25 cellular contexts compared by ENCODE assay signal in genomic region chr5:135697959-135698345, GRCh38.
"Had no signal": no experiment of that assay in that cellular context is flagged by ENCODE, and none has a peak within 500 bp of the region (broad histone marks: within the 10 kb centered on the region; RNA-seq: fewer than 3 reads in every experiment).

No MANE protein-coding gene starts in this region.

- H3K36me3 Mint-ChIP-seq: activated CD4-positive, alpha-beta memory T cell treated with anti-CD3 and anti-CD28 coated beads for 36 hours; activated CD8-positive, alpha-beta memory T cell treated with anti-CD3 and anti-CD28 coated beads, Interleukin-2, amount 10 ng/mL, durations not matched to agents 7 days and 5 days; activated naive CD4-positive, alpha-beta T cell treated with anti-CD3 and anti-CD28 coated beads, Interleukin-2, amount 10 ng/mL, durations not matched to agents 7 days and 5 days; activated naive CD4-positive, alpha-beta T cell treated with anti-CD3 and anti-CD28 coated beads, Interleukin-2, amount 50 U/mL, for 72 hours; activated naive CD8-positive, alpha-beta T cell treated with anti-CD3 and anti-CD28 coated beads, Interleukin-2, amount 10 ng/mL, durations not matched to agents 7 days and 5 days; brain had no signal

- H3K27me3 Mint-ChIP-seq: activated CD4-positive, alpha-beta memory T cell treated with anti-CD3 and anti-CD28 coated beads for 36 hours; activated CD4-positive, alpha-beta T cell treated with anti-CD3 and anti-CD28 coated beads, Interleukin-2, amount 10 ng/mL, durations not matched to agents 24 days and 14 days; activated naive CD4-positive, alpha-beta T cell treated with anti-CD3 and anti-CD28 coated beads, Interleukin-2, amount 10 ng/mL, durations not matched to agents 7 days and 5 days; activated naive CD8-positive, alpha-beta T cell treated with anti-CD3 and anti-CD28 coated beads, Interleukin-2, amount 10 ng/mL, durations not matched to agents 7 days and 5 days had no signal

- H3K4me3 Mint-ChIP-seq: activated CD4-positive, alpha-beta memory T cell treated with anti-CD3 and anti-CD28 coated beads for 36 hours; activated CD4-positive, alpha-beta T cell treated with anti-CD3 and anti-CD28 coated beads for 36 hours; activated CD4-positive, alpha-beta T cell treated with anti-CD3 and anti-CD28 coated beads, Interleukin-2, amount 10 ng/mL, durations not matched to agents 24 days and 14 days; activated CD8-positive, alpha-beta memory T cell treated with anti-CD3 and anti-CD28 coated beads, Interleukin-2, amount 10 ng/mL, durations not matched to agents 7 days and 5 days; activated CD8-positive, alpha-beta T cell treated with anti-CD3 and anti-CD28 coated beads, Interleukin-2, amount 10 ng/mL, durations not matched to agents 7 days and 5 days; activated naive CD4-positive, alpha-beta T cell treated with anti-CD3 and anti-CD28 coated beads, Interleukin-2, amount 10 ng/mL, durations not matched to agents 7 days and 5 days; activated naive CD8-positive, alpha-beta T cell treated with anti-CD3 and anti-CD28 coated beads, Interleukin-2, amount 10 ng/mL, durations not matched to agents 7 days and 5 days; activated T-cell treated with anti-CD3 and anti-CD28 coated beads, Interleukin-2, amount 50 U/mL, for 72 hours; brain had no signal

- H3K9me3 Mint-ChIP-seq: activated CD4-positive, alpha-beta memory T cell treated with anti-CD3 and anti-CD28 coated beads for 36 hours; activated CD4-positive, alpha-beta T cell treated with anti-CD3 and anti-CD28 coated beads, Interleukin-2, amount 10 ng/mL, durations not matched to agents 24 days and 14 days; activated naive CD4-positive, alpha-beta T cell treated with anti-CD3 and anti-CD28 coated beads, Interleukin-2, amount 10 ng/mL, durations not matched to agents 7 days and 5 days; activated naive CD4-positive, alpha-beta T cell treated with anti-CD3 and anti-CD28 coated beads, Interleukin-2, amount 50 U/mL, for 72 hours; activated naive CD8-positive, alpha-beta T cell treated with anti-CD3 and anti-CD28 coated beads, Interleukin-2, amount 10 ng/mL, durations not matched to agents 7 days and 5 days; activated T-cell treated with anti-CD3 and anti-CD28 coated beads, Interleukin-2, amount 50 U/mL, for 72 hours; brain had no signal

- H3K36me3 ChIP-seq: ascending aorta, breast epithelium, gastrocnemius medialis had no signal

- H3K4me1 ChIP-seq: ascending aorta, breast epithelium, gastrocnemius medialis had no signal

- H3K4me3 ChIP-seq: ascending aorta, breast epithelium, gastrocnemius medialis had no signal

- H3K27ac Mint-ChIP-seq: activated CD4-positive, alpha-beta memory T cell treated with anti-CD3 and anti-CD28 coated beads for 36 hours; activated CD4-positive, alpha-beta T cell treated with anti-CD3 and anti-CD28 coated beads for 36 hours; activated CD4-positive, alpha-beta T cell treated with anti-CD3 and anti-CD28 coated beads, Interleukin-2, amount 10 ng/mL, durations not matched to agents 24 days and 14 days; activated CD8-positive, alpha-beta memory T cell treated with anti-CD3 and anti-CD28 coated beads, Interleukin-2, amount 10 ng/mL, durations not matched to agents 7 days and 5 days; activated CD8-positive, alpha-beta T cell treated with anti-CD3 and anti-CD28 coated beads, Interleukin-2, amount 10 ng/mL, durations not matched to agents 7 days and 5 days; activated naive CD4-positive, alpha-beta T cell treated with anti-CD3 and anti-CD28 coated beads, Interleukin-2, amount 10 ng/mL, durations not matched to agents 7 days and 5 days; activated naive CD4-positive, alpha-beta T cell treated with anti-CD3 and anti-CD28 coated beads, Interleukin-2, amount 50 U/mL, for 72 hours; activated naive CD8-positive, alpha-beta T cell treated with anti-CD3 and anti-CD28 coated beads, Interleukin-2, amount 10 ng/mL, durations not matched to agents 7 days and 5 days; activated T-cell treated with anti-CD3 and anti-CD28 coated beads, Interleukin-2, amount 50 U/mL, for 72 hours had no signal

- H3K27me3 ChIP-seq: ascending aorta, breast epithelium, foreskin keratinocyte, gastrocnemius medialis had no signal

- H3K27ac ChIP-seq: ascending aorta, foreskin keratinocyte, gastrocnemius medialis had no signal

- H3K4me1 Mint-ChIP-seq: activated CD4-positive, alpha-beta T cell treated with anti-CD3 and anti-CD28 coated beads for 36 hours; activated CD4-positive, alpha-beta T cell treated with anti-CD3 and anti-CD28 coated beads, Interleukin-2, amount 10 ng/mL, durations not matched to agents 24 days and 14 days; activated CD8-positive, alpha-beta memory T cell treated with anti-CD3 and anti-CD28 coated beads, Interleukin-2, amount 10 ng/mL, durations not matched to agents 7 days and 5 days; activated naive CD4-positive, alpha-beta T cell treated with anti-CD3 and anti-CD28 coated beads, Interleukin-2, amount 10 ng/mL, durations not matched to agents 7 days and 5 days; activated naive CD8-positive, alpha-beta T cell treated with anti-CD3 and anti-CD28 coated beads, Interleukin-2, amount 10 ng/mL, durations not matched to agents 7 days and 5 days had no signal

- DNase-seq: activated CD4-positive, alpha-beta memory T cell treated with anti-CD3 and anti-CD28 coated beads for 36 hours; activated CD4-positive, alpha-beta T cell treated with anti-CD3 and anti-CD28 coated beads for 36 hours; activated CD4-positive, alpha-beta T cell treated with anti-CD3 and anti-CD28 coated beads, Interleukin-2, amount 10 ng/mL, durations not matched to agents 24 days and 14 days; activated CD4-positive, CD25-positive, alpha-beta regulatory T cell; activated CD4-positive, CD25-positive, alpha-beta regulatory T cell treated with anti-CD3 and anti-CD28 coated beads, Interleukin-2, amount 50 U/mL, for 72 hours; activated CD8-positive, alpha-beta memory T cell treated with anti-CD3 and anti-CD28 coated beads, Interleukin-2, amount 10 ng/mL, durations not matched to agents 7 days and 5 days; activated CD8-positive, alpha-beta memory T cell treated with anti-CD3 and anti-CD28 coated beads, Interleukin-2, amount 50 U/mL, for 4 hours; activated CD8-positive, alpha-beta T cell treated with anti-CD3 and anti-CD28 coated beads, Interleukin-2, amount 10 ng/mL, durations not matched to agents 7 days and 5 days; activated gamma-delta T cell; activated naive CD4-positive, alpha-beta T cell; activated naive CD4-positive, alpha-beta T cell treated with anti-CD3 and anti-CD28 coated beads, Interleukin-2, amount 10 ng/mL, durations not matched to agents 7 days and 5 days; activated naive CD8-positive, alpha-beta T cell treated with anti-CD3 and anti-CD28 coated beads, Interleukin-2, amount 10 ng/mL, durations not matched to agents 7 days and 5 days; activated T-cell treated with anti-CD3 and anti-CD28 coated beads, Interleukin-2, amount 50 U/mL, for 1 hour; activated T-cell treated with anti-CD3 and anti-CD28 coated beads, Interleukin-2, amount 50 U/mL, for 72 hours; caudate nucleus; cortex of kidney; dermis blood vessel endothelial cell; effector CD8-positive, alpha-beta T cell; foreskin keratinocyte; gastrocnemius medialis; T-helper 2 cell had no signal

- H3K9me3 ChIP-seq: ascending aorta, breast epithelium, gastrocnemius medialis had no signal
